1 cellular context compared by ENCODE assay signal in genomic region chr1:2104621-2105427, GRCh38.
TF ChIP-seq lines count a peak whose summit lies in the region.

No MANE protein-coding gene starts in this region.

TF ChIP-seq in HepG2, 621 proteins besides CTCF, POLR2A, EP300 and RAD21 (continued from another document and continues in another):
- TF ChIP-seq REPIN1 (CRISPR knock-in tag; IDR thresholded peaks at IDR 0.05; ENCODE audit: borderline replicate concordance, low read depth): peak; percentile 34; the same call in 1 of the 2 replicates
- peak; percentile 73 for TF ChIP-seq RARA (CRISPR knock-in tag; IDR thresholded peaks at IDR 0.05)
- peak; percentile 41; the same call in 1 of the 2 replicates for TF ChIP-seq ZNF547 (CRISPR knock-in tag; IDR thresholded peaks at IDR 0.05)
- no peak for TF ChIP-seq PAWR (CRISPR knock-in tag; IDR thresholded peaks at IDR 0.05; ENCODE audit: borderline replicate concordance)
- TF ChIP-seq ZNF784 (CRISPR knock-in tag; IDR thresholded peaks at IDR 0.05; ENCODE audit: borderline replicate concordance): no peak
- no peak for TF ChIP-seq DRAP1 (CRISPR knock-in tag; IDR thresholded peaks at IDR 0.05)
- no peak for TF ChIP-seq PBX3 (CRISPR knock-in tag; IDR thresholded peaks at IDR 0.05; ENCODE audit: borderline replicate concordance)
- TF ChIP-seq ZNF770 (CRISPR knock-in tag; IDR thresholded peaks at IDR 0.05): no peak
- TF ChIP-seq REST (IDR thresholded peaks at IDR 0.05; ENCODE audit: borderline replicate concordance in 1 of 2, low read depth in 1 of 2, low read length in 2 of 2): no peak
- TF ChIP-seq HMGA1 (CRISPR knock-in tag; conservative IDR thresholded peaks at IDR 0.05): no peak
- TF ChIP-seq TEAD3 (CRISPR knock-in tag; optimal IDR thresholded peaks at IDR 0.05; ENCODE audit: borderline replicate concordance): peak; percentile 75
- TF ChIP-seq PCBP1 (IDR thresholded peaks at IDR 0.05; ENCODE audit: borderline replicate concordance, low read depth, low read length): no peak
- no peak for TF ChIP-seq BRF2 (CRISPR knock-in tag; IDR thresholded peaks at IDR 0.05)
- TF ChIP-seq ZNF205 (CRISPR knock-in tag; IDR thresholded peaks at IDR 0.05): peak; percentile 60; the same call in 1 of the 2 replicates
- TF ChIP-seq FOSL1 (CRISPR knock-in tag; IDR thresholded peaks at IDR 0.05; ENCODE audit: borderline replicate concordance): no peak
- TF ChIP-seq SYNCRIP (IDR thresholded peaks at IDR 0.05; ENCODE audit: insufficient read depth, low read depth, low read length): no peak
- no peak for TF ChIP-seq RELA (CRISPR knock-in tag; IDR thresholded peaks at IDR 0.05)
- no peak; the same call in 1 of the 2 replicates for TF ChIP-seq SALL1 (CRISPR knock-in tag; IDR thresholded peaks at IDR 0.05)
- 0 out of 2 replicates have a peak, but pooled peaks have one; percentile 27 for TF ChIP-seq ZNF503 (CRISPR knock-in tag; IDR thresholded peaks at IDR 0.05)
- no peak for TF ChIP-seq ZNF749 (CRISPR knock-in tag; IDR thresholded peaks at IDR 0.05; ENCODE audit: borderline replicate concordance)
- no peak for TF ChIP-seq POLR2AphosphoS2 (IDR thresholded peaks at IDR 0.05; ENCODE audit: low read depth, low read length)
- TF ChIP-seq SAP130 (CRISPR knock-in tag; IDR thresholded peaks at IDR 0.05; ENCODE audit: low read depth): peak; percentile 79
- TF ChIP-seq ZNF788 (CRISPR knock-in tag; IDR thresholded peaks at IDR 0.05; ENCODE audit: borderline replicate concordance): peak; percentile 39
- no peak for TF ChIP-seq RFX5 (IDR thresholded peaks at IDR 0.05; ENCODE audit: low read depth, low read length)
- peak; percentile 52 for TF ChIP-seq PHF5A (CRISPR knock-in tag; IDR thresholded peaks at IDR 0.05; ENCODE audit: low read depth, unreplicated experiment)
- TF ChIP-seq DBP (CRISPR knock-in tag; IDR thresholded peaks at IDR 0.05; ENCODE audit: not compliant biosample characterization): no peak
- no peak for TF ChIP-seq HNRNPUL1 (IDR thresholded peaks at IDR 0.05; ENCODE audit: low read depth, low read length)
- TF ChIP-seq TBP (CRISPR knock-in tag; IDR thresholded peaks at IDR 0.05): no peak
- 0 out of 2 replicates have a peak, but pooled peaks have one; percentile 36 for TF ChIP-seq ZC3H13 (CRISPR knock-in tag; IDR thresholded peaks at IDR 0.05)
- TF ChIP-seq MBNL3 (CRISPR knock-in tag; conservative IDR thresholded peaks at IDR 0.05): no peak
- no peak for TF ChIP-seq ZNF530 (CRISPR knock-in tag; IDR thresholded peaks at IDR 0.05; ENCODE audit: low read depth)
- no peak for TF ChIP-seq AKNA (CRISPR knock-in tag; IDR thresholded peaks at IDR 0.05; ENCODE audit: borderline replicate concordance)
- TF ChIP-seq PLSCR1 (CRISPR knock-in tag; IDR thresholded peaks at IDR 0.05; ENCODE audit: borderline replicate concordance): no peak
